Comparison of ENCODE assay signal across 16 cellular contexts in genomic region chr5:35246928-35247644, GRCh38. TPM values are rescaled to one million over a fixed set of nuclear protein-coding genes. Genes with fewer than 3 reads are reported as not detected.
DNase-seq lines count a peak whose midpoint lies in the region; ATAC-seq and TF ChIP-seq lines count a peak whose summit lies in the region.
"Had no signal": no experiment of that assay in that cellular context is flagged by ENCODE, and none has a peak within 500 bp of the region (broad histone marks: within the 10 kb centered on the region; RNA-seq: fewer than 3 reads in every experiment).

No MANE protein-coding gene starts in this region.

- peak in 1 of 2 donors; percentile 18 for TF ChIP-seq CTCF in right atrium auricular region (IDR thresholded peaks at IDR 0.05)
- TF ChIP-seq CTCF in coronary artery (IDR thresholded peaks at IDR 0.05): no peak

- H3K4me1 ChIP-seq in right atrium auricular region: no peaks in the 10 kb centered on the region
- H3K4me1 ChIP-seq in aorta (ENCODE audit: control insufficient read depth in 1 of 2, insufficient read depth in 2 of 2, low read length in 2 of 2): peaks cover 0 to 2% of the 10 kb centered on the region in 2 donors

- H3K9me3 ChIP-seq in right atrium auricular region: no peaks in the 10 kb centered on the region
- no peaks in the 10 kb centered on the region for H3K9me3 ChIP-seq in aorta (ENCODE audit: control insufficient read depth, low read length)
- H3K9me3 ChIP-seq: upper lobe of left lung had no signal

- no peak overlapping the region for H3K27ac ChIP-seq in right atrium auricular region
- H3K27ac ChIP-seq in coronary artery: peak overlapping the region; percentile 46 to 47
- H3K27ac ChIP-seq in aorta (ENCODE audit: low read depth in 1 of 2, low read length in 2 of 2): no peak overlapping the region

- H3K27me3 ChIP-seq in right atrium auricular region: no peaks in the 10 kb centered on the region
- no peaks in the 10 kb centered on the region for H3K27me3 ChIP-seq in aorta (ENCODE audit: control insufficient read depth in 1 of 2, insufficient read depth in 2 of 2, low read length in 1 of 2)
- H3K27me3 ChIP-seq: upper lobe of left lung had no signal

- intact Hi-C loops in Right ventricle myocardium inferior (cut with DNase I) (no loop called here), aorta (cut with DNase I) (no loop called here)

- DNase-seq in Right ventricle myocardium inferior (ENCODE audit: missing footprints) (peak; percentile 72), right atrium auricular region (ENCODE audit: low spot score) (no peak), coronary artery (ENCODE audit: low spot score) (no peak), midbrain (lab: John Stamatoyannopoulos, UW) (peak; percentile 24), aorta (peak; percentile 73 to 81), 8988T (no peak)
- DNase-seq: ACHN; activated effector memory CD4-positive, alpha-beta T cell treated with Interleukin-2 at 50 U/mL for 16 hours; Kasumi-1; stimulated activated CD4-positive, alpha-beta T cell treated with anti-CD3 and anti-CD28 coated beads, Interleukin-2, amount 100 ng/mL, for 24 hours; T-helper 9 cell had no signal

- 6 to 14% methylated on average over 6 of the region's 6 CpGs for WGBS in aorta, 2 donors

- no peak overlapping the region for H3K4me3 ChIP-seq in right atrium auricular region
- H3K4me3 ChIP-seq in coronary artery: peak overlapping the region; percentile 5
- H3K4me3 ChIP-seq in aorta (ENCODE audit: low read length in 2 of 2): no peak overlapping the region
- H3K4me3 ChIP-seq: upper lobe of left lung had no signal

- peak; percentile 52 for ATAC-seq in Right ventricle myocardium inferior
- peak; percentile 86 for ATAC-seq in aorta (ENCODE audit: low FRiP score)
- no peak for ATAC-seq in HG03342 (IDR thresholded peaks at IDR 0.05; ENCODE audit: unreplicated experiment)
- no peak for ATAC-seq in GM18505 (IDR thresholded peaks at IDR 0.05; ENCODE audit: unreplicated experiment)

- TF ChIP-seq POLR2A in GM18505 (IDR thresholded peaks at IDR 0.05; ENCODE audit: borderline replicate concordance, extremely low read depth, insufficient read depth, insufficient read length): no peak

- H3K36me3 ChIP-seq in right atrium auricular region (no peaks in the 10 kb centered on the region), aorta (ENCODE audit: control insufficient read depth in 1 of 2, insufficient read depth in 2 of 2, low read length in 1 of 2) (no peaks in the 10 kb centered on the region)
- H3K36me3 ChIP-seq: upper lobe of left lung had no signal

RNA-seq across cellular contexts. Expression of gene PRLR, which starts 16.8 kb away (rescaled TPM):
- total RNA-seq in Right ventricle myocardium inferior (0.38 TPM), right atrium auricular region (under 1 TPM; 0.15 to 0.31 TPM), aorta (1 to 10 TPM; 1.1 to 3.2 TPM)
- polyA plus RNA-seq in aorta: under 1 TPM; 0.08 to 0.25 TPM
- total RNA-seq: endothelial cell of umbilical vein, lung microvascular endothelial cell had no signal
- polyA plus RNA-seq: endothelial cell of umbilical vein had no signal

Comparison
In these comparisons a context has a peak if more than half of its experiments do, and no peak if none do; other contexts are left out.
1. DNase-seq: peak in Right ventricle myocardium inferior (single experiment), midbrain (single experiment) and aorta (2 of 2); none in right atrium auricular region (single experiment), coronary artery (single experiment) and 8988T (single experiment).
2. ATAC-seq: peak in Right ventricle myocardium inferior (single experiment) and aorta (single experiment); none in HG03342 (single experiment) and GM18505 (single experiment).
3. H3K27ac ChIP-seq: peak in coronary artery (2 of 2); none in right atrium auricular region (0 of 2) and aorta (0 of 2).